ENCODE assay signal across 6 cellular contexts in genomic region chr15:82299432-82299831, GRCh38. TPM values are rescaled to one million over a fixed set of nuclear protein-coding genes. Genes with fewer than 3 reads are reported as not detected.
A peak's percentile ranks its signal among the peaks of the same experiment; 100 is the strongest.
DNase-seq lines count a peak whose midpoint lies in the region; ATAC-seq, FAIRE-seq and TF ChIP-seq lines count a peak whose summit lies in the region.
"Not testable (repeated sequence)": the region's sequence is repeated elsewhere in the genome, so short reads cannot be mapped to it uniquely, and the experiment has no call there.
"Had no signal": no experiment of that assay in that cellular context is flagged by ENCODE, and none has a peak within 500 bp of the region (broad histone marks: within the 10 kb centered on the region; RNA-seq: fewer than 3 reads in every experiment).

No MANE protein-coding gene starts in this region.

- H3K4me1 Mint-ChIP-seq in osteocyte (ENCODE audit: unreplicated experiment): peaks cover 13% of the 10 kb centered on the region

- H3K9me3 ChIP-seq in K562 (replicated peaks; ENCODE audit: control insufficient read depth, insufficient read depth, low read depth, low read length); hepatocyte (ENCODE audit: low read depth); mesenchymal stem cell (ENCODE audit: control insufficient read depth, low read length): not testable (repeated sequence)

- not testable (repeated sequence) for TF ChIP-seq RAD21 in K562 (CRISPR knock-in tag; conservative IDR thresholded peaks at IDR 0.05 in 1 of 2, IDR thresholded peaks at IDR 0.05 in 1 of 2)

- not testable (repeated sequence) for TF ChIP-seq EP300 in K562 (IDR thresholded peaks at IDR 0.05; ENCODE audit: low read length)

- H4K91ac ChIP-seq in mesenchymal stem cell (ENCODE audit: low read length): not testable (repeated sequence)

- not testable (repeated sequence) for H3K4me3 Mint-ChIP-seq in osteocyte (ENCODE audit: unreplicated experiment)

- H3K27me3 Mint-ChIP-seq in osteocyte (ENCODE audit: unreplicated experiment): not testable (repeated sequence)

- not testable (repeated sequence) for H3K79me1 ChIP-seq in mesenchymal stem cell (replicated peaks; ENCODE audit: low read length, poor library complexity, severe bottlenecking)

- peak; percentile 12; the same call in 1 of the 3 replicates for ATAC-seq in SK-N-SH treated with all-trans-retinoic acid at 6 μM for 48 hours
- ATAC-seq in K562: peak; percentile 73

- not testable (repeated sequence) for H3K27ac Mint-ChIP-seq in osteocyte (ENCODE audit: unreplicated experiment)

- H3K4me2 ChIP-seq in K562 (ENCODE audit: insufficient read depth, low read length); hepatocyte; mesenchymal stem cell (ENCODE audit: low read length, poor library complexity, severe bottlenecking): not testable (repeated sequence)

- peak overlapping the region; percentile 74 for H2AFZ ChIP-seq in K562 (ENCODE audit: low read depth, low read length)
- peak overlapping the region; percentile 66 for H2AFZ ChIP-seq in hepatocyte
- H2AFZ ChIP-seq in mesenchymal stem cell (ENCODE audit: low read depth, low read length): not testable (repeated sequence)

- in situ Hi-C loops in K562 (cut with MboI): not testable (repeated sequence)

- TF ChIP-seq POLR2A in K562 (conservative IDR thresholded peaks at IDR 0.05): not testable (repeated sequence)

- POLR2A ChIA-PET in K562 (lab: Yijun Ruan, JAX): not testable (repeated sequence)

- H2BK15ac ChIP-seq in mesenchymal stem cell (ENCODE audit: low read depth, poor library complexity, severe bottlenecking): not testable (repeated sequence)

- BruUV-seq in K562 (replicated peaks; lab: Mats Ljungman, UMichigan): not testable (repeated sequence)

- H3K4me3 ChIP-seq in K562; hepatocyte; mesenchymal stem cell (ENCODE audit: insufficient read depth in 1 of 2, low read depth in 1 of 2, low read length in 2 of 2): not testable (repeated sequence)

- FAIRE-seq in K562 (lab: Jason Lieb, UNC): not testable (repeated sequence)

- H3K9me2 ChIP-seq in hepatocyte (replicated peaks; ENCODE audit: insufficient read depth): not testable (repeated sequence)

- not testable (repeated sequence) for H3K9me1 ChIP-seq in K562 (ENCODE audit: control insufficient read depth, insufficient read depth, low read length)

- H3K36me3 ChIP-seq in K562 (ENCODE audit: control insufficient read depth, insufficient read depth, low read length); hepatocyte (replicated peaks; ENCODE audit: insufficient read depth, low read depth); mesenchymal stem cell (ENCODE audit: control insufficient read depth in 1 of 2, insufficient read depth in 2 of 2, low read depth in 1 of 2, low read length in 2 of 2): not testable (repeated sequence)

- intact Hi-C loops in K562 (cut with micrococcal nuclease): not testable (repeated sequence)

- H2BK5ac ChIP-seq in mesenchymal stem cell (ENCODE audit: low read depth, low read length, poor library complexity, severe bottlenecking): not testable (repeated sequence)

- not testable (repeated sequence) for H3K4me1 ChIP-seq in K562 (replicated peaks in 1 of 2; ENCODE audit: control insufficient read depth in 2 of 2, insufficient read depth in 2 of 2, low read length in 2 of 2); hepatocyte (ENCODE audit: insufficient read depth); mesenchymal stem cell (ENCODE audit: control insufficient read depth, insufficient read depth, low read depth, low read length)

- DNase-seq in K562 (ENCODE audit: extremely low read depth in 1 of 4, low spot score in 3 of 4); hepatocyte (ENCODE audit: low spot score); mesenchymal stem cell: not testable (repeated sequence)
- DNase-seq in osteocyte (ENCODE audit: extremely low spot score, unreplicated experiment): peak; percentile 72

- not testable (repeated sequence) for H3K27me3 ChIP-seq in K562 (ENCODE audit: control insufficient read depth in 2 of 2, insufficient read depth in 2 of 2, low read length in 2 of 2); hepatocyte
- peaks cover 0 to 27% of the 10 kb centered on the region in 2 experiments for H3K27me3 ChIP-seq in mesenchymal stem cell (ENCODE audit: control insufficient read depth in 1 of 2, insufficient read depth in 1 of 2, low read length in 2 of 2)

- not testable (repeated sequence) for H3K27ac ChIP-seq in K562 (ENCODE audit: extremely low read depth, low read depth, low read length); mesenchymal stem cell (ENCODE audit: low read length, poor library complexity, severe bottlenecking)
- peak overlapping the region; percentile 57 for H3K27ac ChIP-seq in hepatocyte

- not testable (repeated sequence) for H3K18ac ChIP-seq in mesenchymal stem cell (ENCODE audit: low read depth in 1 of 2, low read length in 2 of 2)

- not testable (repeated sequence) for H4K8ac ChIP-seq in mesenchymal stem cell (ENCODE audit: low read length)

- H2BK12ac ChIP-seq in mesenchymal stem cell (ENCODE audit: low read length in 2 of 2): not testable (repeated sequence)

- not testable (repeated sequence) for TF ChIP-seq CTCF in K562 (IDR thresholded peaks at IDR 0.05 in 2 of 3, conservative IDR thresholded peaks at IDR 0.05 in 1 of 3; ENCODE audit: insufficient read depth in 2 of 3, low read depth in 1 of 3, low read length in 3 of 3); hepatocyte (IDR thresholded peaks at IDR 0.05; ENCODE audit: poor library complexity); osteocyte (IDR thresholded peaks at IDR 0.05)

- not testable (repeated sequence) for H2AK5ac ChIP-seq in mesenchymal stem cell (ENCODE audit: low read length, severe bottlenecking)

- H2BK120ac ChIP-seq in mesenchymal stem cell (ENCODE audit: low read depth, low read length): peak overlapping the region; percentile 8

- CTCF ChIA-PET in K562 (lab: Yijun Ruan, JAX; ENCODE audit: low intra/inter-chr PET ratio): not testable (repeated sequence)

- not testable (repeated sequence) for H3K4ac ChIP-seq in mesenchymal stem cell (ENCODE audit: low read depth in 1 of 2, low read length in 2 of 2)

- not testable (repeated sequence) for H3K14ac ChIP-seq in mesenchymal stem cell (ENCODE audit: low read length in 2 of 2)

- WGBS in K562 (ENCODE audit: insufficient coverage, low coverage, missing lambda C conversion rate): 8% methylated on average over 3 of the region's 4 CpGs
- 51% methylated on average over 3 of the region's 4 CpGs for WGBS in hepatocyte (ENCODE audit: low lambda C conversion rate, missing lambda C conversion rate)
- 88% methylated on average over 2 of the region's 4 CpGs for WGBS in mesenchymal stem cell

- H3K36me3 Mint-ChIP-seq in osteocyte (ENCODE audit: unreplicated experiment): not testable (repeated sequence)

- not testable (repeated sequence) for H3K23ac ChIP-seq in mesenchymal stem cell (ENCODE audit: low read length in 2 of 2)

- H3K79me2 ChIP-seq in K562 (ENCODE audit: control insufficient read depth, insufficient read depth, low read length); hepatocyte: not testable (repeated sequence)

- peak overlapping the region in 1 of 2 experiments; percentile 76; a peak in 2 of 4 replicates for H3K9ac ChIP-seq in K562 (ENCODE audit: insufficient read depth in 1 of 2, low read depth in 2 of 2, low read length in 2 of 2)
- not testable (repeated sequence) for H3K9ac ChIP-seq in mesenchymal stem cell (ENCODE audit: low read length)

- H3K9me3 Mint-ChIP-seq in osteocyte (ENCODE audit: unreplicated experiment): not testable (repeated sequence)

- H4K20me1 ChIP-seq in K562 (replicated peaks; ENCODE audit: control insufficient read depth, insufficient read depth, low read length); hepatocyte (ENCODE audit: insufficient read depth, poor library complexity, severe bottlenecking): not testable (repeated sequence)

RNA-seq across cellular contexts. Expression of gene SAXO2, which starts 36.8 kb away (rescaled TPM):
- total RNA-seq in K562 (2011; cell fraction: chromatin; rRNA removed; ENCODE audit: low replicate concordance): 7.6 and 10.0 TPM in 2 replicates
- 7.0 and 21.3 TPM in 2 replicates for total RNA-seq in K562 (2011; cell fraction: nucleolus; rRNA removed)
- total RNA-seq in K562 (2011; cell fraction: nucleoplasm; rRNA removed): 17.5 and 28.9 TPM in 2 replicates
- 3.2 and 8.5 TPM in 2 replicates for total RNA-seq in K562 (2014; rRNA removed)
- total RNA-seq in K562 (2014; rRNA removed; fragmentation: Illumina TruSeq; extraction: Trizol): 3.1 and 3.6 TPM in 2 replicates
- total RNA-seq in K562 (2015; rRNA removed; fragmentation: Illumina TruSeq; extraction: Trizol): 5.0 and 8.6 TPM in 2 replicates
- total RNA-seq in K562 (2021): 5.7 and 8.2 TPM in 2 replicates
- polyA plus RNA-seq in K562 (2011; rRNA removed): 12.0 and 14.2 TPM in 2 replicates
- 4.0 and 5.6 TPM in 2 replicates for polyA plus RNA-seq in K562 (2011; cell fraction: cytosol; rRNA removed)
- 10.9 and 12.6 TPM in 2 replicates for polyA plus RNA-seq in K562 (2011; cell fraction: nucleus; rRNA removed)
- polyA plus RNA-seq in K562 (2012): 7.6 and 9.3 TPM in 2 replicates
- 3.8 and 4.5 TPM in 2 replicates for polyA plus RNA-seq in K562 (2014; fragmentation: Illumina TruSeq; extraction: Trizol)
- 1 to 10 TPM; 6.0 to 9.5 TPM for polyA plus RNA-seq in K562 (2014; fragmentation: Nextera tagmentation; extraction: Ambion mirVana)
- polyA plus RNA-seq in K562 (2014; rRNA removed): 9.6 and 10.0 TPM in 2 replicates
- 0.67 and 2.9 TPM in 2 replicates for polyA minus RNA-seq in K562 (2011; rRNA and poly(A)+ RNA removed)
- 0.29 TPM in 1 of 2 replicates, not detected in the other for polyA minus RNA-seq in K562 (2011; cell fraction: cytosol; rRNA and poly(A)+ RNA removed)
- 9.7 and 18.3 TPM in 2 replicates for polyA minus RNA-seq in K562 (2011; cell fraction: nucleus; rRNA and poly(A)+ RNA removed)
- 0.64 and 2.3 TPM in 2 replicates for total RNA-seq in hepatocyte
- polyA plus RNA-seq in hepatocyte: 1.5 and 2.0 TPM in 2 replicates
- 0.36 TPM for polyA plus RNA-seq in mesenchymal stem cell (2013, experiment 1 of 2)
- polyA plus RNA-seq in mesenchymal stem cell (2013, experiment 2 of 2): 0.34 TPM
- 1.4 and 2.0 TPM in 2 replicates for total RNA-seq in osteocyte
- total RNA-seq: CD4-positive, CD25-positive, alpha-beta regulatory T cell had no signal

RNA-seq across cellular contexts. Expression of gene EFL1, which starts 36.9 kb away (rescaled TPM):
- 29.4 and 54.1 TPM in 2 replicates for total RNA-seq in K562 (2011; cell fraction: chromatin; rRNA removed; ENCODE audit: low replicate concordance)
- total RNA-seq in K562 (2011; cell fraction: nucleolus; rRNA removed): 14.3 and 17.9 TPM in 2 replicates
- 20.7 and 30.6 TPM in 2 replicates for total RNA-seq in K562 (2011; cell fraction: nucleoplasm; rRNA removed)
- total RNA-seq in K562 (2014; rRNA removed) (14.0 and 18.0 TPM in 2 replicates), K562 (2014; rRNA removed; fragmentation: Illumina TruSeq; extraction: Trizol) (24.3 and 26.6 TPM in 2 replicates), K562 (2015; rRNA removed; fragmentation: Illumina TruSeq; extraction: Trizol) (21.8 and 23.0 TPM in 2 replicates), K562 (2021) (16.6 and 17.4 TPM in 2 replicates), hepatocyte (17.5 and 19.0 TPM in 2 replicates), osteocyte (15.8 and 17.9 TPM in 2 replicates)
- polyA plus RNA-seq in K562 (2011; rRNA removed) (17.1 and 26.2 TPM in 2 replicates), K562 (2014; fragmentation: Illumina TruSeq; extraction: Trizol) (17.9 and 32.5 TPM in 2 replicates), K562 (2014; fragmentation: Nextera tagmentation; extraction: Ambion mirVana) (10 to 100 TPM in 1 of 2 experiments, 1 to 10 TPM in 1; 4.8 to 16.9 TPM), K562 (2014; rRNA removed) (13.4 and 14.7 TPM in 2 replicates), hepatocyte (9.7 and 11.6 TPM in 2 replicates)
- polyA plus RNA-seq in K562 (2011; cell fraction: cytosol; rRNA removed): 5.6 and 7.8 TPM in 2 replicates
- polyA plus RNA-seq in K562 (2011; cell fraction: nucleus; rRNA removed): 11.1 and 12.7 TPM in 2 replicates
- polyA plus RNA-seq in K562 (2012): 11.9 and 12.9 TPM in 2 replicates
- 39.6 and 46.1 TPM in 2 replicates for polyA minus RNA-seq in K562 (2011; rRNA and poly(A)+ RNA removed)
- 16.9 and 21.6 TPM in 2 replicates for polyA minus RNA-seq in K562 (2011; cell fraction: cytosol; rRNA and poly(A)+ RNA removed)
- 20.9 and 29.1 TPM in 2 replicates for polyA minus RNA-seq in K562 (2011; cell fraction: nucleus; rRNA and poly(A)+ RNA removed)
- 7.4 TPM for polyA plus RNA-seq in mesenchymal stem cell (2013, experiment 1 of 2)
- 9.6 TPM for polyA plus RNA-seq in mesenchymal stem cell (2013, experiment 2 of 2)

RNA-seq across cellular contexts. Expression of gene GOLGA6L10, which starts 49.8 kb away (rescaled TPM):
- total RNA-seq in K562 (2011; cell fraction: chromatin; rRNA removed; ENCODE audit: low replicate concordance): 10.5 and 22.9 TPM in 2 replicates
- total RNA-seq in K562 (2011; cell fraction: nucleolus; rRNA removed): 4.5 and 5.5 TPM in 2 replicates
- 22.1 and 29.5 TPM in 2 replicates for total RNA-seq in K562 (2011; cell fraction: nucleoplasm; rRNA removed)
- total RNA-seq in K562 (2014; rRNA removed) (2.4 and 2.7 TPM in 2 replicates), K562 (2014; rRNA removed; fragmentation: Illumina TruSeq; extraction: Trizol) (1.9 and 3.0 TPM in 2 replicates), K562 (2015; rRNA removed; fragmentation: Illumina TruSeq; extraction: Trizol) (2.0 TPM in 2 replicates), K562 (2021) (2.2 TPM in 2 replicates), hepatocyte (0.28 and 1.3 TPM in 2 replicates), osteocyte (1.6 and 2.9 TPM in 2 replicates)
- polyA plus RNA-seq in K562 (2011; rRNA removed) (4.0 and 4.1 TPM in 2 replicates), K562 (2014; fragmentation: Illumina TruSeq; extraction: Trizol) (1.5 and 2.0 TPM in 2 replicates), K562 (2014; fragmentation: Nextera tagmentation; extraction: Ambion mirVana) (under 1 TPM; 0.32 to 0.34 TPM), K562 (2014; rRNA removed) (2.7 and 7.1 TPM in 2 replicates), hepatocyte (0.65 and 1.0 TPM in 2 replicates)
- polyA plus RNA-seq in K562 (2011; cell fraction: cytosol; rRNA removed): 0.22 and 0.60 TPM in 2 replicates
- 6.1 and 8.4 TPM in 2 replicates for polyA plus RNA-seq in K562 (2011; cell fraction: nucleus; rRNA removed)
- 1.3 and 3.8 TPM in 2 replicates for polyA plus RNA-seq in K562 (2012)
- 2.1 and 2.2 TPM in 2 replicates for polyA minus RNA-seq in K562 (2011; rRNA and poly(A)+ RNA removed)
- polyA minus RNA-seq in K562 (2011; cell fraction: cytosol; rRNA and poly(A)+ RNA removed): 0.86 TPM in 1 of 2 replicates, not detected in the other
- polyA minus RNA-seq in K562 (2011; cell fraction: nucleus; rRNA and poly(A)+ RNA removed): 3.4 and 7.1 TPM in 2 replicates
- polyA plus RNA-seq in mesenchymal stem cell (2013, experiment 1 of 2): 0.33 TPM
- 0.36 TPM for polyA plus RNA-seq in mesenchymal stem cell (2013, experiment 2 of 2)
